Comparison of ENCODE assay signal across 9 cellular contexts in the genomic region with DNA sequence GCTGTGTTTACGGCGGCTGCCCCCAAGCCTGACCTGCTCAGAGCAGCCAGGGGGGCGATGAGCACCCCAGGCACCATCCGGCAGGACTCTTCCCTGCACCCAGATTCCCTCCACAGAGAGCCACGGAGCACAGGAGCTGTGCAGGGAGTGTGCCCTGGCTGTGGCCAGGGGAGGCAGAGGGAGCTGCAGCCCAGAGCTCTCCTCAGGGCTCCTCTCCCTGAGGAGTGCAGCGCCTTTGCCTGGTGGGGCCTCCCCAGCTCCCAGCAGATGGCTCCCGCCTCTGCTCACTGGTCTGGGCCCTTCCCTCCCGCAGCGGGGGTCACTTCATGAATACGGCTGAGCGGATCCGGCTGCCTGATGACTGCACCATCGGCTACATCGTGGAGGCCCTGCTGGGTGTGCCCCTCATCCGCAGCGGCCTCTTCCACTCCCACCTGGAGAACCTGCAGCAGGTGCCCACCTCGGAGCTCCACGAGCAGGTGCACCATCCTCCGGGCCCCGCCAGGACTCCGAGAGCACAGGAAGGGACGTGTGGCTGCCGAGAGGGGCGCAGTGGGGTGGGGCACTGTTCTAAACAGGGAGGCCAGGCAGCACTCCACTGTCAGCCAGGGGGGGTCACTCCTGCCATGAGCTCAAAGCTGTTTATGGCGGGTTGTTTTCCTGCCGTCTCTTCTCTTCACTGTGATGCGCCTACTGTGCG. TPM values are rescaled to one million over a fixed set of nuclear protein-coding genes. Genes with fewer than 3 reads are reported as not detected.
DNase-seq lines count a peak whose midpoint lies in the region; ATAC-seq and TF ChIP-seq lines count a peak whose summit lies in the region.
"Had no signal": no experiment of that assay in that cellular context is flagged by ENCODE, and none has a peak within 500 bp of the region (broad histone marks: within the 10 kb centered on the region; RNA-seq: fewer than 3 reads in every experiment).

No MANE protein-coding gene starts in this region.

- peaks cover 41% of the 10 kb centered on the region for H3K4me1 ChIP-seq in OCI-LY7 (ENCODE audit: insufficient read depth, low read length, poor library complexity, severe bottlenecking)

- H3K9me3 Mint-ChIP-seq in Calu3 (ENCODE audit: low read depth, unreplicated experiment) (no peaks in the 10 kb centered on the region), nephron progenitor cell (no peaks in the 10 kb centered on the region), osteocyte (ENCODE audit: unreplicated experiment) (no peaks in the 10 kb centered on the region)
- H3K9me3 Mint-ChIP-seq in activated T-helper 17 cell treated with anti-CD3 and anti-CD28 coated beads, Interleukin-2, amount 50 U/mL, for 72 hours: no peaks in the 10 kb centered on the region

- no peak for DNase-seq in Calu3
- peak; percentile 37 for DNase-seq in M059J (ENCODE audit: low read depth)
- DNase-seq in nephron progenitor cell: no peak
- no peak for DNase-seq in osteocyte (ENCODE audit: extremely low spot score, unreplicated experiment)
- no peak for DNase-seq in OCI-LY7 (ENCODE audit: low spot score)
- DNase-seq: activated effector memory CD4-positive, alpha-beta T cell treated with anti-CD3 and anti-CD28 coated beads, Interleukin-2, amount 50 U/mL, for 16 hours had no signal

- no peaks in the 10 kb centered on the region for H3K36me3 ChIP-seq in OCI-LY7 (ENCODE audit: insufficient read depth, low read length)

- H3K4me2 ChIP-seq in OCI-LY7 (ENCODE audit: low read length): no peak overlapping the region

- H3K36me3 Mint-ChIP-seq in Calu3 (ENCODE audit: insufficient read depth, unreplicated experiment): peaks cover 98% of the 10 kb centered on the region
- H3K36me3 Mint-ChIP-seq in activated T-helper 17 cell treated with anti-CD3 and anti-CD28 coated beads, Interleukin-2, amount 50 U/mL, for 72 hours (ENCODE audit: low read depth): peaks cover 41% of the 10 kb centered on the region
- no peaks in the 10 kb centered on the region for H3K36me3 Mint-ChIP-seq in nephron progenitor cell (ENCODE audit: low read depth)
- peaks cover 4% of the 10 kb centered on the region for H3K36me3 Mint-ChIP-seq in osteocyte (ENCODE audit: unreplicated experiment)

- H3K27ac Mint-ChIP-seq in Calu3 (ENCODE audit: unreplicated experiment) (no peak overlapping the region), nephron progenitor cell (peak overlapping the region; percentile 16), osteocyte (ENCODE audit: unreplicated experiment) (no peak overlapping the region)
- H3K27ac Mint-ChIP-seq in activated T-helper 17 cell treated with anti-CD3 and anti-CD28 coated beads, Interleukin-2, amount 50 U/mL, for 72 hours: no peak overlapping the region

- CTCF ChIA-PET in Calu3 (lab: Charles Lee): interaction anchor here (0.5 to 1.3 kb wide), 3 partner anchors 28 to 75 kb away, joined by 3 to 4 read pairs (median 3); no protein-coding TSS in a partner anchor
- CTCF ChIA-PET in OCI-LY7 (lab: Charles Lee; ENCODE audit: unreplicated experiment): interaction anchor here (0.6 kb wide), 1 partner anchor 14 kb away, joined by 5 read pairs; no protein-coding TSS in a partner anchor

- no peaks in the 10 kb centered on the region for H3K9me3 ChIP-seq in OCI-LY7 (ENCODE audit: low read length)

- TF ChIP-seq CTCF in Calu3 (IDR thresholded peaks at IDR 0.05; ENCODE audit: unreplicated experiment) (no peak), nephron progenitor cell (IDR thresholded peaks at IDR 0.05) (no peak), osteocyte (IDR thresholded peaks at IDR 0.05) (no peak), OCI-LY7 (conservative IDR thresholded peaks at IDR 0.05; ENCODE audit: low read length) (no peak)

- H3K9me2 ChIP-seq in OCI-LY7 (ENCODE audit: insufficient read depth, low read length): no peaks in the 10 kb centered on the region

- peak overlapping the region; percentile 18 for H3K4me3 Mint-ChIP-seq in Calu3 (ENCODE audit: low read depth, unreplicated experiment)
- H3K4me3 Mint-ChIP-seq in activated T-helper 17 cell treated with anti-CD3 and anti-CD28 coated beads, Interleukin-2, amount 50 U/mL, for 72 hours: peak overlapping the region; percentile 16
- no peak overlapping the region for H3K4me3 Mint-ChIP-seq in nephron progenitor cell
- no peak overlapping the region for H3K4me3 Mint-ChIP-seq in osteocyte (ENCODE audit: unreplicated experiment)

- no peak overlapping the region for H3K27ac ChIP-seq in OCI-LY7 (ENCODE audit: low read depth, low read length, poor library complexity, severe bottlenecking)

- ATAC-seq in activated T-helper 17 cell treated with anti-CD3 and anti-CD28 coated beads, Interleukin-2, amount 50 U/mL, for 72 hours (replicated peaks): no peak
- no peak for ATAC-seq in HG02610 (IDR thresholded peaks at IDR 0.05; ENCODE audit: unreplicated experiment)

- H3K4me1 Mint-ChIP-seq in Calu3 (ENCODE audit: low read depth, unreplicated experiment): peaks cover 64% of the 10 kb centered on the region
- peaks cover 20% of the 10 kb centered on the region for H3K4me1 Mint-ChIP-seq in activated T-helper 17 cell treated with anti-CD3 and anti-CD28 coated beads, Interleukin-2, amount 50 U/mL, for 72 hours
- H3K4me1 Mint-ChIP-seq in nephron progenitor cell: peaks cover 36% of the 10 kb centered on the region
- peaks cover 77% of the 10 kb centered on the region for H3K4me1 Mint-ChIP-seq in osteocyte (ENCODE audit: unreplicated experiment)

- POLR2A ChIA-PET in OCI-LY7 (lab: Charles Lee): no interaction called here

- intact Hi-C loops in Calu3 (cut with micrococcal nuclease; ENCODE audit: unreplicated experiment) (no loop called here), OCI-LY7 (cut with micrococcal nuclease; ENCODE audit: unreplicated experiment) (no loop called here)

- BruUV-seq in Calu3 (replicated peaks; lab: Mats Ljungman, UMichigan) (no TSS peak), OCI-LY7 (replicated peaks; lab: Mats Ljungman, UMichigan) (no TSS peak)

- no peak overlapping the region for H3K4me3 ChIP-seq in OCI-LY7 (ENCODE audit: low read depth, low read length, poor library complexity, severe bottlenecking)

- H3K27me3 Mint-ChIP-seq in Calu3 (ENCODE audit: unreplicated experiment) (no peaks in the 10 kb centered on the region), nephron progenitor cell (ENCODE audit: low read depth, poor library complexity) (peaks cover 3% of the 10 kb centered on the region), osteocyte (ENCODE audit: unreplicated experiment) (no peaks in the 10 kb centered on the region)
- no peaks in the 10 kb centered on the region for H3K27me3 Mint-ChIP-seq in activated T-helper 17 cell treated with anti-CD3 and anti-CD28 coated beads, Interleukin-2, amount 50 U/mL, for 72 hours

- H2AFZ ChIP-seq in OCI-LY7 (ENCODE audit: low read length): no peak overlapping the region

- no peaks in the 10 kb centered on the region for H3K79me2 ChIP-seq in OCI-LY7 (ENCODE audit: insufficient read depth, low read depth, low read length)

- H4K20me1 ChIP-seq in OCI-LY7 (ENCODE audit: insufficient read depth, low read length): no peaks in the 10 kb centered on the region

RNA-seq across cellular contexts. Expression of gene LFNG, which starts 6.5 kb away (rescaled TPM):
- total RNA-seq in Calu3 (2022) (46.8 and 59.1 TPM in 2 replicates), osteocyte (20.8 and 23.3 TPM in 2 replicates), OCI-LY7 (2022) (1.2 and 2.1 TPM in 2 replicates)
- total RNA-seq in M059J (2014; rRNA removed; shearing (Covaris generic)): 4.9 and 11.9 TPM in 2 replicates
- 10 to 100 TPM; 42.6 to 48.8 TPM for total RNA-seq in activated T-helper 17 cell treated with anti-CD3 and anti-CD28 coated beads, Interleukin-2, amount 50 U/mL, for 72 hours
- 1.2 and 2.3 TPM in 2 replicates for total RNA-seq in OCI-LY7 (2014; rRNA removed; shearing (Covaris generic))

RNA-seq across cellular contexts. Expression of gene BRAT1, which starts 29.2 kb away (rescaled TPM):
- total RNA-seq in Calu3 (2022) (56.2 and 59.6 TPM in 2 replicates), osteocyte (27.8 and 29.4 TPM in 2 replicates), OCI-LY7 (2022) (42.2 and 44.7 TPM in 2 replicates)
- total RNA-seq in M059J (2014; rRNA removed; shearing (Covaris generic)): 18.8 and 39.0 TPM in 2 replicates
- total RNA-seq in activated T-helper 17 cell treated with anti-CD3 and anti-CD28 coated beads, Interleukin-2, amount 50 U/mL, for 72 hours: 10 to 100 TPM; 34.0 to 42.8 TPM
- 50.8 and 52.0 TPM in 2 replicates for total RNA-seq in OCI-LY7 (2014; rRNA removed; shearing (Covaris generic))

RNA-seq across cellular contexts. Expression of gene IQCE, which starts 32.7 kb away (rescaled TPM):
- 94.8 and 96.4 TPM in 2 replicates for total RNA-seq in Calu3 (2022)
- total RNA-seq in M059J (2014; rRNA removed; shearing (Covaris generic)): 7.9 and 11.2 TPM in 2 replicates
- 10 to 100 TPM; 11.2 to 15.3 TPM for total RNA-seq in activated T-helper 17 cell treated with anti-CD3 and anti-CD28 coated beads, Interleukin-2, amount 50 U/mL, for 72 hours
- 17.0 and 22.1 TPM in 2 replicates for total RNA-seq in osteocyte
- total RNA-seq in OCI-LY7 (2014; rRNA removed; shearing (Covaris generic)): 3.9 and 6.6 TPM in 2 replicates
- 6.2 and 8.6 TPM in 2 replicates for total RNA-seq in OCI-LY7 (2022)

RNA-seq across cellular contexts. Expression of gene GRIFIN, which starts 49.9 kb away (rescaled TPM):
- total RNA-seq in Calu3 (2022) (not detected in 2 replicates), osteocyte (not detected in 2 replicates), OCI-LY7 (2022) (not detected in 2 replicates)
- not detected in 2 replicates for total RNA-seq in M059J (2014; rRNA removed; shearing (Covaris generic))
- total RNA-seq in activated T-helper 17 cell treated with anti-CD3 and anti-CD28 coated beads, Interleukin-2, amount 50 U/mL, for 72 hours: not detected
- total RNA-seq in OCI-LY7 (2014; rRNA removed; shearing (Covaris generic)): not detected in 2 replicates
- total RNA-seq: omental fat pad had no signal

Comparison
In these comparisons a context has a peak if more than half of its experiments do, and no peak if none do; other contexts are left out.
1. H3K4me3 Mint-ChIP-seq: peak in Calu3 (single experiment) and activated T-helper 17 cell treated with anti-CD3 and anti-CD28 coated beads, Interleukin-2, amount 50 U/mL, for 72 hours (single experiment); none in nephron progenitor cell (single experiment) and osteocyte (single experiment).